8 cellular contexts compared by ENCODE assay signal in the genomic region with DNA sequence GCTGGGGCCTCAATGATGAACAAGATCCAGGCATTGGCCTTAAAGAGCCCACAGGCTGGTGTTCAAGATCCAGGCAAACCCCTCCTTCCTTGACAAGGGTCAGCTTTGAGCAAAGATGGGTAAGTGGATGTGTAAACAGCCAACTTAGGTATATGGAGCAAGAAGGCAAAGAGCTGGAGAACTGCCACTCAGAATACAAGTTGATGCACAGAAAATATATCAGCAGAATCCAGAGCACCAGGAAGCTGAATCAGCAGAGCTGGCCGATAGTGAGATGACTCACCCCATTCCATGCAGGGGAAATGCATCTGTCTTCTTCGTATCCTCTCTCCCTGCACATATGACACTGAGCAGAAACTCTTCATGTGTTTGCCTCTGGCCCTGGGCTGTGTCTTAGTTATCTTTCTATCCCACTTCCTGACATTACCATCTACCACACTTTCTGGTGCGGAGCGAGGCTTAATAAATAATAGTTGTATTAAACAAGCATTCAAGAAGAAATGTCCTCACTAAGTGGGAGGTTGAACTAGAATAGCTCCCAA. TPM values are rescaled to one million over a fixed set of nuclear protein-coding genes. Genes with fewer than 3 reads are reported as not detected.
DNase-seq lines count a peak whose midpoint lies in the region; ATAC-seq, FAIRE-seq and TF ChIP-seq lines count a peak whose summit lies in the region.

No MANE protein-coding gene starts in this region.

- no peak for FAIRE-seq in pancreas (lab: Jason Lieb, UNC)

- H3K27me3 Mint-ChIP-seq in activated CD4-positive, alpha-beta memory T cell treated with anti-CD3 and anti-CD28 coated beads, Interleukin-2, amount 10 ng/mL, durations not matched to agents 7 days and 5 days = peaks cover 24% of the 10 kb centered on the region
- H3K27me3 Mint-ChIP-seq in nephron progenitor cell (ENCODE audit: low read depth, poor library complexity) = peaks cover 70% of the 10 kb centered on the region

- intact Hi-C loops in left ventricle myocardium inferior (cut with micrococcal nuclease) = loop anchor here (5.0 to 10.0 kb wide), 2 partner anchors 53 to 80 kb away; a partner anchor contains a TSS
- intact Hi-C loops in Right ventricle myocardium superior (cut with DNase I) = no loop called here
- intact Hi-C loops in vagina (cut with DNase I) = loop anchor here (10.0 kb wide), 2 partner anchors 53 to 173 kb away; a partner anchor contains a TSS
- intact Hi-C loops in pancreas (cut with DNase I) = loop anchor here in 1 of 3 donors (10.0 kb wide), 1 partner anchor 63 kb away; a partner anchor contains a TSS

- H3K27me3 ChIP-seq in left ventricle myocardium inferior (ENCODE audit: low read depth) (no peaks in the 10 kb centered on the region), vagina (no peaks in the 10 kb centered on the region), pancreas (no peaks in the 10 kb centered on the region)

- H3K27ac Mint-ChIP-seq in activated CD4-positive, alpha-beta memory T cell treated with anti-CD3 and anti-CD28 coated beads, Interleukin-2, amount 10 ng/mL, durations not matched to agents 7 days and 5 days = no peak overlapping the region
- no peak overlapping the region for H3K27ac Mint-ChIP-seq in nephron progenitor cell

- 45 to 60% methylated on average over 4 of the region's 4 CpGs for WGBS in pancreas, 2 donors

- H3K27ac ChIP-seq in left ventricle myocardium inferior (replicated peaks) = peak overlapping the region; percentile 6
- H3K27ac ChIP-seq in vagina = peak overlapping the region; percentile 28
- no peak overlapping the region for H3K27ac ChIP-seq in pancreas

- no peak for TF ChIP-seq POLR2A in vagina (IDR thresholded peaks at IDR 0.05)

- POLR2A ChIA-PET in activated CD4-positive, alpha-beta memory T cell treated with anti-CD3 and anti-CD28 coated beads, Interleukin-2, amount 10 ng/mL, durations not matched to agents 7 days and 5 days (lab: Charles Lee) = interaction anchor here (1.1 to 7.8 kb wide), 4 partner anchors 55 to 644 kb away, joined by 3 to 88 read pairs (median 15); a partner anchor contains a TSS

- H3K9me3 Mint-ChIP-seq in activated CD4-positive, alpha-beta memory T cell treated with anti-CD3 and anti-CD28 coated beads, Interleukin-2, amount 10 ng/mL, durations not matched to agents 7 days and 5 days = no peaks in the 10 kb centered on the region
- H3K9me3 Mint-ChIP-seq in nephron progenitor cell = no peaks in the 10 kb centered on the region

- H3K4me3 ChIP-seq in left ventricle myocardium inferior (no peak overlapping the region), vagina (no peak overlapping the region), pancreas (no peak overlapping the region)

- H3K9me3 ChIP-seq in left ventricle myocardium inferior (replicated peaks) (no peaks in the 10 kb centered on the region), vagina (no peaks in the 10 kb centered on the region), pancreas (no peaks in the 10 kb centered on the region)

- no peaks in the 10 kb centered on the region for H3K36me3 ChIP-seq in left ventricle myocardium inferior
- H3K36me3 ChIP-seq in vagina = no peaks in the 10 kb centered on the region
- no peaks in the 10 kb centered on the region for H3K36me3 ChIP-seq in pancreas

- TF ChIP-seq CTCF in left ventricle myocardium inferior (IDR thresholded peaks at IDR 0.05; ENCODE audit: borderline replicate concordance) (no peak), vagina (IDR thresholded peaks at IDR 0.05) (no peak), pancreas (IDR thresholded peaks at IDR 0.05) (no peak), nephron progenitor cell (IDR thresholded peaks at IDR 0.05) (no peak)

- ATAC-seq in Right ventricle myocardium superior (ENCODE audit: poor library complexity) = no peak
- ATAC-seq in pancreas = no peak

- CTCF ChIA-PET in activated CD4-positive, alpha-beta memory T cell treated with anti-CD3 and anti-CD28 coated beads, Interleukin-2, amount 10 ng/mL, durations not matched to agents 7 days and 5 days (lab: Charles Lee) = interaction anchor here (0.8 to 14.8 kb wide), 6 partner anchors 10 to 559 kb away, joined by 3 to 293 read pairs (median 12); a partner anchor contains a TSS

- no peak overlapping the region for H3K4me3 Mint-ChIP-seq in activated CD4-positive, alpha-beta memory T cell treated with anti-CD3 and anti-CD28 coated beads, Interleukin-2, amount 10 ng/mL, durations not matched to agents 7 days and 5 days
- H3K4me3 Mint-ChIP-seq in nephron progenitor cell = no peak overlapping the region

- H3K4me1 ChIP-seq in left ventricle myocardium inferior = peaks cover 35% of the 10 kb centered on the region
- peaks cover 40% of the 10 kb centered on the region for H3K4me1 ChIP-seq in vagina
- H3K4me1 ChIP-seq in pancreas = peaks cover 0 to 4% (median 3%) of the 10 kb centered on the region in 3 donors

- DNase-seq in left ventricle myocardium inferior (no peak), Right ventricle myocardium superior (no peak), inferior parietal cortex (ENCODE audit: extremely low spot score) (peak; percentile 79), vagina (ENCODE audit: extremely low spot score in 2 of 2) (no peak), pancreas (no peak), nephron progenitor cell (no peak), NCI-H2196 (lab: John Stamatoyannopoulos, UW; ENCODE audit: unreplicated experiment) (no peak)
- peak; percentile 26 for DNase-seq in activated CD4-positive, alpha-beta memory T cell treated with anti-CD3 and anti-CD28 coated beads, Interleukin-2, amount 10 ng/mL, durations not matched to agents 7 days and 5 days

- H3K36me3 Mint-ChIP-seq in activated CD4-positive, alpha-beta memory T cell treated with anti-CD3 and anti-CD28 coated beads, Interleukin-2, amount 10 ng/mL, durations not matched to agents 7 days and 5 days (ENCODE audit: low read depth) = no peaks in the 10 kb centered on the region
- H3K36me3 Mint-ChIP-seq in nephron progenitor cell (ENCODE audit: low read depth) = no peaks in the 10 kb centered on the region

- peaks cover 40% of the 10 kb centered on the region for H3K4me1 Mint-ChIP-seq in activated CD4-positive, alpha-beta memory T cell treated with anti-CD3 and anti-CD28 coated beads, Interleukin-2, amount 10 ng/mL, durations not matched to agents 7 days and 5 days
- peaks cover 15% of the 10 kb centered on the region for H3K4me1 Mint-ChIP-seq in nephron progenitor cell

RNA-seq across cellular contexts. Expression of a gene that starts 57.8 kb away (rescaled TPM):
- total RNA-seq in left ventricle myocardium inferior = 11.3 TPM
- total RNA-seq in Right ventricle myocardium superior = 10.4 TPM
- total RNA-seq in activated CD4-positive, alpha-beta memory T cell treated with anti-CD3 and anti-CD28 coated beads, Interleukin-2, amount 10 ng/mL, durations not matched to agents 7 days and 5 days = 10 to 100 TPM; 20.6 to 22.2 TPM
- 47.9 TPM for total RNA-seq in vagina
- 1 to 10 TPM; 3.3 to 8.9 (median 5.1) TPM for total RNA-seq in pancreas
- polyA plus RNA-seq in pancreas = 1 to 10 TPM; 2.0 to 5.8 TPM

Comparison
In these comparisons a context has a peak if more than half of its experiments do, and no peak if none do; other contexts are left out.
1. DNase-seq: peak in activated CD4-positive, alpha-beta memory T cell treated with anti-CD3 and anti-CD28 coated beads, Interleukin-2, amount 10 ng/mL, durations not matched to agents 7 days and 5 days (single experiment) and inferior parietal cortex (single experiment); none in left ventricle myocardium inferior (single experiment), Right ventricle myocardium superior (single experiment), vagina (0 of 2), pancreas (0 of 6), nephron progenitor cell (single experiment) and NCI-H2196 (single experiment).
2. H3K27ac ChIP-seq: peak in left ventricle myocardium inferior (single experiment) and vagina (single experiment); none in pancreas (0 of 4).